ENCODE assay signal across 21 cellular contexts in genomic region chr10:122664501-122664900, GRCh38. TPM values are rescaled to one million over a fixed set of nuclear protein-coding genes. Genes with fewer than 3 reads are reported as not detected.
DNase-seq lines count a peak whose midpoint lies in the region; ATAC-seq, FAIRE-seq and TF ChIP-seq lines count a peak whose summit lies in the region.
"Had no signal": no experiment of that assay in that cellular context is flagged by ENCODE, and none has a peak within 500 bp of the region (broad histone marks: within the 10 kb centered on the region; RNA-seq: fewer than 3 reads in every experiment).

No MANE protein-coding gene starts in this region.

- H3K4me3 ChIP-seq in coronary artery (no peak overlapping the region), H1 (ENCODE audit: extremely low read depth in 1 of 4, insufficient read depth in 2 of 4, low read depth in 3 of 4, low read length in 4 of 4) (no peak overlapping the region), osteoblast (ENCODE audit: insufficient read depth, low read length) (no peak overlapping the region), upper lobe of right lung (no peak overlapping the region)
- H3K4me3 ChIP-seq: GM23338, HAP-1 had no signal

- H3K27ac ChIP-seq in coronary artery: no peak overlapping the region
- no peak overlapping the region for H3K27ac ChIP-seq in H1 (ENCODE audit: low read depth, low read length)
- H3K27ac ChIP-seq in osteoblast (ENCODE audit: low read depth, low read length): no peak overlapping the region
- no peak overlapping the region for H3K27ac ChIP-seq in upper lobe of right lung

- no peak overlapping the region for H2BK5ac ChIP-seq in H1 (ENCODE audit: low read depth, low read length)

- no peak for FAIRE-seq in H1 (lab: Jason Lieb, UNC)
- FAIRE-seq: G401.6, GM12892, GM19239, H54 had no signal

- H2AFZ ChIP-seq in H1 (ENCODE audit: low read length): no peak overlapping the region
- no peak overlapping the region for H2AFZ ChIP-seq in osteoblast (ENCODE audit: low read length)
- H2AFZ ChIP-seq: GM23338 had no signal

- no peaks in the 10 kb centered on the region for H4K20me1 ChIP-seq in H1 (replicated peaks in 1 of 2; ENCODE audit: control insufficient read depth in 1 of 2, insufficient read depth in 2 of 2, low read length in 2 of 2)
- H4K20me1 ChIP-seq in osteoblast (ENCODE audit: insufficient read depth, low read length): no peaks in the 10 kb centered on the region

- no peaks in the 10 kb centered on the region for H3K79me1 ChIP-seq in H1 (ENCODE audit: low read depth, low read length)

- no peak overlapping the region for H3K9ac ChIP-seq in H1 (replicated peaks in 1 of 4; ENCODE audit: extremely low read depth in 1 of 4, low read depth in 3 of 4, low read length in 3 of 4)

- H3K9me3 ChIP-seq in H1 (ENCODE audit: insufficient read depth in 2 of 2, low read depth in 1 of 2, low read length in 1 of 2) (no peaks in the 10 kb centered on the region), osteoblast (ENCODE audit: low read depth, low read length) (no peaks in the 10 kb centered on the region), upper lobe of right lung (no peaks in the 10 kb centered on the region)
- H3K9me3 ChIP-seq: Caco-2, HAP-1 had no signal

- TF ChIP-seq CTCF in coronary artery (IDR thresholded peaks at IDR 0.05) (no peak), H1 (IDR thresholded peaks at IDR 0.05; ENCODE audit: control extremely low read depth in 1 of 3, insufficient read depth in 1 of 3, low read depth in 1 of 3, low read length in 3 of 3) (no peak), osteoblast (IDR thresholded peaks at IDR 0.05; ENCODE audit: extremely low read depth, low read depth, low read length) (no peak), upper lobe of right lung (IDR thresholded peaks at IDR 0.05) (no peak)

- no peak overlapping the region for H3K23ac ChIP-seq in H1 (ENCODE audit: insufficient read length)

- no peaks in the 10 kb centered on the region for H3K23me2 ChIP-seq in H1 (ENCODE audit: low read depth, low read length)

- no peak overlapping the region for H2BK120ac ChIP-seq in H1 (replicated peaks; ENCODE audit: low read depth, low read length)

- H4K8ac ChIP-seq in H1 (ENCODE audit: extremely low read depth, insufficient read depth, low read length): no peak overlapping the region

- H2BK15ac ChIP-seq in H1 (ENCODE audit: low read length): no peak overlapping the region

- H3K18ac ChIP-seq in H1 (ENCODE audit: extremely low read depth, low read length): no peak overlapping the region

- H2AK5ac ChIP-seq in H1 (ENCODE audit: low read depth, low read length): no peak overlapping the region

- ATAC-seq in upper lobe of right lung: peak; percentile 41
- ATAC-seq in GM18858 (IDR thresholded peaks at IDR 0.05; ENCODE audit: unreplicated experiment): no peak
- ATAC-seq: GM23338 had no signal

- no peak overlapping the region for H3K56ac ChIP-seq in H1 (replicated peaks; ENCODE audit: insufficient read length, low read depth, low read length)

- POLR2A ChIA-PET in H1 (lab: Charles Lee; ENCODE audit: partially characterized antibody): no interaction called here

- no peak for TF ChIP-seq EP300 in H1 (IDR thresholded peaks at IDR 0.05; ENCODE audit: borderline replicate concordance in 1 of 2, low read depth in 2 of 2, low read length in 2 of 2)

- H3K4me1 ChIP-seq in H1 (replicated peaks in 1 of 4; ENCODE audit: control insufficient read depth in 3 of 4, insufficient read depth in 4 of 4, low read length in 3 of 4): 0 out of 7 replicates have a peak, but pooled peaks cover 0 to 2% (median 0%) of the 10 kb centered on the region in 4 experiments
- no peaks in the 10 kb centered on the region for H3K4me1 ChIP-seq in osteoblast (ENCODE audit: insufficient read depth, low read length)
- H3K4me1 ChIP-seq in upper lobe of right lung: no peaks in the 10 kb centered on the region
- H3K4me1 ChIP-seq: Caco-2, HAP-1 had no signal

- no peak overlapping the region for H3K4me2 ChIP-seq in H1 (ENCODE audit: insufficient read depth in 1 of 2, low read depth in 2 of 2, low read length in 2 of 2)
- no peak overlapping the region for H3K4me2 ChIP-seq in osteoblast (ENCODE audit: insufficient read depth, low read length)
- H3K4me2 ChIP-seq: GM23338 had no signal

- H3K36me3 ChIP-seq in H1 (ENCODE audit: control insufficient read depth in 2 of 4, insufficient read depth in 4 of 4, low read length in 3 of 4) (no peaks in the 10 kb centered on the region), osteoblast (ENCODE audit: insufficient read depth, low read length) (no peaks in the 10 kb centered on the region), upper lobe of right lung (no peaks in the 10 kb centered on the region)
- H3K36me3 ChIP-seq: HAP-1 had no signal

- peak; percentile 62 for DNase-seq in coronary artery (ENCODE audit: low spot score)
- no peak for DNase-seq in H1 (ENCODE audit: low read depth in 1 of 2, low spot score in 2 of 2)
- peak; percentile 71 for DNase-seq in osteoblast (ENCODE audit: insufficient read length, low spot score, missing footprints)
- DNase-seq in upper lobe of right lung: no peak
- no peak for DNase-seq in COR-L47 (lab: John Stamatoyannopoulos, UW)
- DNase-seq: C1 segment of cervical spinal cord; Caco-2; CD4-positive, alpha-beta memory T cell; DMS153; DND-41; HFFc6 had no signal

- TF ChIP-seq POLR2A in H1 (IDR thresholded peaks at IDR 0.05; ENCODE audit: control extremely low read depth in 1 of 2, low read depth in 2 of 2, low read length in 2 of 2): no peak

- no peaks in the 10 kb centered on the region for H3K27me3 ChIP-seq in H1 (replicated peaks in 1 of 4; ENCODE audit: control insufficient read depth in 3 of 4, extremely low read depth in 1 of 4, insufficient read depth in 3 of 4, low read length in 3 of 4)
- peaks cover 15% of the 10 kb centered on the region for H3K27me3 ChIP-seq in osteoblast (ENCODE audit: insufficient read depth, low read length)
- no peaks in the 10 kb centered on the region for H3K27me3 ChIP-seq in upper lobe of right lung

- WGBS in H1 (ENCODE audit: extremely low coverage in 1 of 2, insufficient coverage in 1 of 2, insufficient read length in 1 of 2, insufficient replicate concordance in 2 of 2, low coverage in 1 of 2, low lambda C conversion rate in 2 of 2, missing lambda C conversion rate in 1 of 2), 2 experiments: 80% methylated on average over 8 of the region's 8 CpGs; no CpG with 5 or more reads in 1 of the 2 experiments

- H2BK12ac ChIP-seq in H1 (ENCODE audit: low read depth, low read length): no peak overlapping the region

- H4K91ac ChIP-seq in H1 (replicated peaks; ENCODE audit: insufficient read length, low read length): no peak overlapping the region

- no peaks in the 10 kb centered on the region for H3K79me2 ChIP-seq in H1 (ENCODE audit: control insufficient read depth in 1 of 2, insufficient read depth in 2 of 2, low read length in 2 of 2)
- no peaks in the 10 kb centered on the region for H3K79me2 ChIP-seq in osteoblast (ENCODE audit: insufficient read depth, low read length)

- no peak overlapping the region for H3K4ac ChIP-seq in H1 (replicated peaks; ENCODE audit: insufficient read length, low read depth, low read length)

- CTCF ChIA-PET in H1 (lab: Charles Lee; ENCODE audit: partially characterized antibody): interaction anchor here (1.9 to 4.0 kb wide), 2 partner anchors 9 to 15 kb away, joined by 5 to 26 read pairs; no protein-coding TSS in a partner anchor

- H3K14ac ChIP-seq in H1 (ENCODE audit: insufficient read length): peak overlapping the region; percentile 16

- TF ChIP-seq RAD21 in H1 (IDR thresholded peaks at IDR 0.05 in 1 of 2, conservative IDR thresholded peaks at IDR 0.05 in 1 of 2; ENCODE audit: low read depth in 2 of 2, low read length in 2 of 2): no peak

- no peak overlapping the region for H2BK20ac ChIP-seq in H1 (ENCODE audit: low read length)

- no peak overlapping the region for H4K5ac ChIP-seq in H1 (ENCODE audit: insufficient read length, low read depth, low read length)

- intact Hi-C loops in upper lobe of right lung (cut with DNase I): no loop called here

TF ChIP-seq in H1, 55 proteins besides CTCF, POLR2A, EP300 and RAD21 (continues in another document):
- TF ChIP-seq CEBPB (IDR thresholded peaks at IDR 0.05; ENCODE audit: low read depth, low read length) (no peak), POU5F1 (IDR thresholded peaks at IDR 0.05; ENCODE audit: low read depth, low read length) (no peak), CHD1 (IDR thresholded peaks at IDR 0.05; ENCODE audit: low read depth, low read length) (no peak), KDM1A (IDR thresholded peaks at IDR 0.05; ENCODE audit: borderline replicate concordance, low read length) (no peak), EZH2 (IDR thresholded peaks at IDR 0.05; ENCODE audit: low read depth, low read length, severe bottlenecking) (no peak), CREB1 (IDR thresholded peaks at IDR 0.05) (no peak), KDM5A (IDR thresholded peaks at IDR 0.05; ENCODE audit: low read length) (no peak), CTBP2 (IDR thresholded peaks at IDR 0.05; ENCODE audit: borderline replicate concordance, insufficient read depth, insufficient read length, low read length) (no peak), TAF7 (optimal IDR thresholded peaks at IDR 0.05; ENCODE audit: borderline replicate concordance, low read depth, low read length) (no peak), TBP (IDR thresholded peaks at IDR 0.05; ENCODE audit: low read depth, low read length) (no peak), TEAD4 (IDR thresholded peaks at IDR 0.05; ENCODE audit: low read depth, low read length) (no peak), NANOG (IDR thresholded peaks at IDR 0.05; ENCODE audit: insufficient read depth, low read depth, low read length, poor library complexity, severe bottlenecking) (no peak), SAP30 (IDR thresholded peaks at IDR 0.05; ENCODE audit: insufficient read depth, insufficient replicate concordance, low read length) (no peak), ZNF274 (IDR thresholded peaks at IDR 0.05; ENCODE audit: borderline replicate concordance, extremely low read depth, low read length) (no peak)

RNA-seq across cellular contexts. Expression of gene C10orf120, which starts 35.1 kb away (rescaled TPM):
- not detected in 2 replicates for total RNA-seq in H1 (2021; fragmentation: NEBNext Ultra II Directional; extraction: Animal tissue kit (Norgen Biotek cat#: 25700))
- not detected in 2 replicates for polyA plus RNA-seq in H1 (2011; rRNA removed)
- polyA plus RNA-seq in H1 (2011; cell fraction: cytosol; rRNA removed): not detected
- polyA plus RNA-seq in H1 (2011; cell fraction: nucleus; rRNA removed): not detected
- not detected in 4 replicates for polyA plus RNA-seq in H1 (2012, experiment 1 of 2)
- polyA plus RNA-seq in H1 (2012, experiment 2 of 2): not detected
- polyA plus RNA-seq in H1 (2013, experiment 1 of 2): not detected
- not detected for polyA plus RNA-seq in H1 (2013, experiment 2 of 2)
- not detected in 2 replicates for polyA minus RNA-seq in H1 (2011; rRNA and poly(A)+ RNA removed)
- polyA minus RNA-seq in H1 (2011; cell fraction: cytosol; rRNA and poly(A)+ RNA removed): not detected
- not detected for polyA minus RNA-seq in H1 (2011; cell fraction: nucleus; rRNA and poly(A)+ RNA removed)
- total RNA-seq in osteoblast (not detected in 2 replicates), upper lobe of right lung (not detected)
- total RNA-seq: A172; A673; Caco-2; CD4-positive, alpha-beta memory T cell; GM23338; HFFc6 had no signal
- polyA plus RNA-seq: BJ; CD4-positive, alpha-beta memory T cell; GM23338 had no signal

Comparison
In these comparisons a context has a peak if more than half of its experiments do, and no peak if none do; other contexts are left out.
1. DNase-seq: peak in coronary artery (single experiment) and osteoblast (single experiment); none in H1 (0 of 2), upper lobe of right lung (single experiment) and COR-L47 (single experiment).